20 cellular contexts compared by ENCODE assay signal in the genomic region with DNA sequence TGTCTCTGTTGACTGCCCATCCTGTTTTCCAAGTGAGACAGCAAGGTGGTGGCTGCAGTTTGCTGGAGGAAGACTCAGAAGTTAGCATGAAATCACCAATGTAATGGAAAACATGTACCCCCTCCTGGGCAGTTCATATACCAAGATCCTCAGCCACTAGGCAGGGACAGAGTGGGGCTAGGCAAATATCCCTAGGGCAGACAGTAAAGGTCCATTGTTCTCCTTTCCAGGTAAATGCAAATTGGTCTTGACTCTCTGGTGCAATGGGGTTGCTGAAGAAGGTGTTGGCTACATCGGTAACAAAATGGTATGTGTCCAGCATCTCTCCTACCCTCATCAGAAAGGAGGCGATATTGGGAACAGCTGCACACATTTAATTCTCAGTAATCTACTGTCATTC.
"Had no signal": no experiment of that assay in that cellular context is flagged by ENCODE, and none has a peak within 500 bp of the region (broad histone marks: within the 10 kb centered on the region; RNA-seq: fewer than 3 reads in every experiment).

No MANE protein-coding gene starts in this region.

- H3K27ac ChIP-seq: left lung, prostate gland, right atrium auricular region, stomach, thyroid gland had no signal

- H3K9me3 Mint-ChIP-seq: effector memory CD8-positive, alpha-beta T cell; nephron progenitor cell had no signal

- H3K4me1 ChIP-seq: left lung, prostate gland, right atrium auricular region, stomach had no signal

- H3K4me3 Mint-ChIP-seq: effector memory CD8-positive, alpha-beta T cell; naive thymus-derived CD8-positive, alpha-beta T cell; nephron progenitor cell had no signal

- DNase-seq: cortex of kidney; effector memory CD8-positive, alpha-beta T cell; erythroblast; hypothalamus; left lung; naive thymus-derived CD8-positive, alpha-beta T cell; nephron progenitor cell; nucleus accumbens; stimulated activated CD4-positive, alpha-beta T cell treated with anti-CD3 and anti-CD28 coated beads, Interleukin-12 subunit alpha, Interleukin-12 subunit beta, amount 100 ng/mL, for 4 hours; stimulated activated CD4-positive, alpha-beta T cell treated with anti-CD3 and anti-CD28 coated beads, Interleukin-1b, Interleukin-23, amount 100 ng/mL, for 48 hours; stimulated activated CD4-positive, alpha-beta T cell treated with anti-CD3 and anti-CD28 coated beads, Interleukin-4, amount 100 ng/mL, for 1 hour; stimulated activated CD8-positive, alpha-beta memory T cell treated with anti-CD3 and anti-CD28 coated beads, Interleukin-4, amount 100 ng/mL, for 48 hours; stimulated activated naive CD4-positive, alpha-beta T cell; thyroid gland had no signal

- H3K27me3 Mint-ChIP-seq: naive thymus-derived CD8-positive, alpha-beta T cell; type B pancreatic cell had no signal

- H3K27ac Mint-ChIP-seq: effector memory CD8-positive, alpha-beta T cell; naive thymus-derived CD8-positive, alpha-beta T cell; nephron progenitor cell; type B pancreatic cell had no signal

- H3K4me3 ChIP-seq: left lung, prostate gland, right atrium auricular region, smooth muscle cell, stomach, thyroid gland had no signal

- ATAC-seq: effector memory CD8-positive, alpha-beta T cell; naive thymus-derived CD8-positive, alpha-beta T cell; sciatic nerve had no signal

- H3K4me1 Mint-ChIP-seq: naive thymus-derived CD8-positive, alpha-beta T cell had no signal

- H3K36me3 Mint-ChIP-seq: naive thymus-derived CD8-positive, alpha-beta T cell; type B pancreatic cell had no signal

- H3K36me3 ChIP-seq: left lung, prostate gland, right atrium auricular region, stomach, thyroid gland had no signal

- H3K9me3 ChIP-seq: left lung, prostate gland, right atrium auricular region, stomach, thyroid gland had no signal
